Comparison of ENCODE assay signal across 17 cellular contexts in genomic region chr7:66415659-66416265, GRCh38.
A peak's percentile ranks its signal among the peaks of the same experiment; 100 is the strongest.
DNase-seq lines count a peak whose midpoint lies in the region; ATAC-seq and TF ChIP-seq lines count a peak whose summit lies in the region.
"Had no signal": no experiment of that assay in that cellular context is flagged by ENCODE, and none has a peak within 500 bp of the region (broad histone marks: within the 10 kb centered on the region; RNA-seq: fewer than 3 reads in every experiment).

No MANE protein-coding gene starts in this region.

- H3K27ac ChIP-seq in GM23248 (peak overlapping the region; percentile 18; the same call in 1 of the 2 replicates), SU-DHL-6 (ENCODE audit: low read depth, low read length) (peak overlapping the region; percentile 50), suprapubic skin (no peak overlapping the region), heart left ventricle (no peak overlapping the region)
- H3K27ac ChIP-seq: A549, SK-N-MC had no signal

- H3F3A ChIP-seq in GM23248 (ENCODE audit: insufficient read depth), result 0 out of 2 replicates have a peak, but pooled peaks cover 4% of the 10 kb centered on the region
- no peaks in the 10 kb centered on the region for H3F3A ChIP-seq in SU-DHL-6 (ENCODE audit: insufficient read depth)

- no peak for TF ChIP-seq EP300 in suprapubic skin (IDR thresholded peaks at IDR 0.05)

- H3K4me1 ChIP-seq in GM23248 (ENCODE audit: insufficient read depth) (peaks cover 6% of the 10 kb centered on the region; the same call in 1 of the 2 replicates), suprapubic skin (peaks cover 12% of the 10 kb centered on the region), heart left ventricle (peaks cover 0 to 13% (median 9%) of the 10 kb centered on the region in 12 donors)

- H3K9me3 ChIP-seq in GM23248 (ENCODE audit: low read depth), result no peaks in the 10 kb centered on the region
- no peaks in the 10 kb centered on the region for H3K9me3 ChIP-seq in SU-DHL-6 (ENCODE audit: insufficient read depth, low read length)
- H3K9me3 ChIP-seq in suprapubic skin, result no peaks in the 10 kb centered on the region
- no peaks in the 10 kb centered on the region for H3K9me3 ChIP-seq in heart left ventricle
- H3K9me3 ChIP-seq: A549 had no signal

- H2AFZ ChIP-seq in GM23248, result no peak overlapping the region
- H2AFZ ChIP-seq in SU-DHL-6 (ENCODE audit: low read depth, low read length, severe bottlenecking), result no peak overlapping the region

- H4K20me1 ChIP-seq in GM23248 (ENCODE audit: insufficient read depth) (no peaks in the 10 kb centered on the region), SU-DHL-6 (ENCODE audit: low read depth, low read length) (no peaks in the 10 kb centered on the region)

- 33 to 49% methylated on average over 4 of the region's 4 CpGs for WGBS in GM23248 (ENCODE audit: low coverage in 1 of 2, low lambda C conversion rate in 2 of 2, missing lambda C conversion rate in 2 of 2), 2 experiments
- 87% methylated on average over 4 of the region's 4 CpGs for WGBS in suprapubic skin
- WGBS in heart left ventricle, 4 donors, result 83 to 92% (median 89%) methylated on average over 4 of the region's 4 CpGs

- DNase-seq in AG10803 (ENCODE audit: low read depth) (peak; percentile 30), GM23248 (peak; percentile 45), fibroblast of the aortic adventitia (ENCODE audit: low read depth) (peak; percentile 35), suprapubic skin (ENCODE audit: low spot score in 2 of 2) (no peak), heart left ventricle (no peak)
- DNase-seq: AML-193; CD4-positive, alpha-beta T cell; H7; NCI-H1105; NCI-H446 had no signal

- H3K9ac ChIP-seq in GM23248 (no peak overlapping the region), SU-DHL-6 (ENCODE audit: low read length) (no peak overlapping the region; the same call in 1 of the 2 replicates)

- H3K79me2 ChIP-seq in GM23248 (ENCODE audit: insufficient read depth) (no peaks in the 10 kb centered on the region), SU-DHL-6 (ENCODE audit: insufficient read depth, low read length) (no peaks in the 10 kb centered on the region)

- H3K27me3 ChIP-seq in GM23248 (replicated peaks; ENCODE audit: insufficient read depth) (no peaks in the 10 kb centered on the region), SU-DHL-6 (ENCODE audit: low read length) (no peaks in the 10 kb centered on the region), suprapubic skin (no peaks in the 10 kb centered on the region), heart left ventricle (no peaks in the 10 kb centered on the region)

- H3K9me2 ChIP-seq in GM23248 (ENCODE audit: insufficient read depth) (no peaks in the 10 kb centered on the region), SU-DHL-6 (replicated peaks; ENCODE audit: insufficient read depth, low read length) (no peaks in the 10 kb centered on the region)

- ATAC-seq in GM21737 (IDR thresholded peaks at IDR 0.05; ENCODE audit: unreplicated experiment), result no peak
- ATAC-seq in heart left ventricle, result no peak
- no peak for ATAC-seq in GM18867 (IDR thresholded peaks at IDR 0.05; ENCODE audit: unreplicated experiment)
- ATAC-seq: A549, Panc1, Right ventricle myocardium inferior had no signal

- intact Hi-C loops in heart left ventricle (cut with DNase I), result loop anchor here in 1 of 10 donors (10.0 kb wide), 1 partner anchor 271 kb away; no protein-coding TSS in a partner anchor

- TF ChIP-seq POLR2A in suprapubic skin (IDR thresholded peaks at IDR 0.05) (no peak), heart left ventricle (IDR thresholded peaks at IDR 0.05) (no peak)

- no peak overlapping the region for H3K4me2 ChIP-seq in GM23248 (ENCODE audit: unreplicated experiment)
- H3K4me2 ChIP-seq in SU-DHL-6 (ENCODE audit: low read depth, low read length, poor library complexity, severe bottlenecking), result peak overlapping the region; percentile 63
- H3K4me2 ChIP-seq: A549 had no signal

- H3K36me3 ChIP-seq in GM23248 (ENCODE audit: low read depth) (no peaks in the 10 kb centered on the region), SU-DHL-6 (ENCODE audit: low read length) (no peaks in the 10 kb centered on the region), suprapubic skin (no peaks in the 10 kb centered on the region), heart left ventricle (peaks cover 0 to 9% (median 0%) of the 10 kb centered on the region in 9 donors)

- in situ Hi-C loops in GM23248 (cut with MboI), result no loop called here

- H3K4me3 ChIP-seq in AG10803 (ENCODE audit: low read length) (no peak overlapping the region), GM23248 (no peak overlapping the region), SU-DHL-6 (ENCODE audit: insufficient read depth, low read length, poor library complexity, severe bottlenecking) (no peak overlapping the region), fibroblast of the aortic adventitia (ENCODE audit: low read depth, low read length) (no peak overlapping the region), suprapubic skin (no peak overlapping the region), heart left ventricle (no peak overlapping the region)
- H3K4me3 ChIP-seq: A549, SK-N-MC had no signal

- no peak for TF ChIP-seq CTCF in AG10803 (conservative IDR thresholded peaks at IDR 0.05; ENCODE audit: low read length)
- TF ChIP-seq CTCF in SU-DHL-6 (IDR thresholded peaks at IDR 0.05; ENCODE audit: insufficient read depth, low read length, poor library complexity, severe bottlenecking), result no peak
- TF ChIP-seq CTCF in fibroblast of the aortic adventitia (IDR thresholded peaks at IDR 0.05; ENCODE audit: insufficient read depth, low read length), result no peak
- TF ChIP-seq CTCF in suprapubic skin (IDR thresholded peaks at IDR 0.05), result no peak
- TF ChIP-seq CTCF in heart left ventricle (IDR thresholded peaks at IDR 0.05), result no peak

Comparison
In these comparisons a context has a peak if more than half of its experiments do, and no peak if none do; other contexts are left out.
1. DNase-seq: peak in AG10803 (single experiment), GM23248 (single experiment) and fibroblast of the aortic adventitia (single experiment); none in suprapubic skin (0 of 2) and heart left ventricle (0 of 5).
2. H3K27ac ChIP-seq: peak in GM23248 (single experiment) and SU-DHL-6 (single experiment); none in suprapubic skin (single experiment) and heart left ventricle (0 of 12).